In the genomic region with DNA sequence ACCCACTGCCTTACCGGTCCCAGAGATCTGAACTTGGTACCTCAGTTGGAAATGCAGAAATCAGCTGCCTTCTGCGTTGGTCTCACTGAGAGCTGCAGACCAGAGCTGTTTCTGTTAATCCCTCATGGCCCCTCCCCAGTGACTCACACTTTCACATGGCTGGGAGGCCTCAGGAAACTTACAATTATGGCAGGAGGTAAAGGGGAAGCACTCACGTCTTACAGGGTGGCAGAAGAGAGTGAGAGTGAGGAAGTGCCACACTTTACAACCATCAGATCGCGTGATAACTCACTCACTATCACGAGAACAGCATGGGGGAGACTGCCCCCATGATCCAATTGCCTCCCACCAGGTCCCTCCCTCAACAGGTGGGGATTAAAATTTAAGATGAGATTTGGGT, we compare ENCODE assay signal across 1 cellular context.
TF ChIP-seq lines count a peak whose summit lies in the region.

No MANE protein-coding gene starts in this region.

TF ChIP-seq in H1, 55 proteins besides CTCF, POLR2A, EP300 and RAD21:
- TF ChIP-seq RNF2 (IDR thresholded peaks at IDR 0.05; ENCODE audit: borderline replicate concordance, low read depth, low read length, missing control alignments, poor library complexity, severe bottlenecking): no peak
- no peak for TF ChIP-seq HDAC6 (IDR thresholded peaks at IDR 0.05; ENCODE audit: low read depth, low read length)
- TF ChIP-seq FOSL1 (IDR thresholded peaks at IDR 0.05; ENCODE audit: insufficient read depth, low read depth, low read length): no peak
- TF ChIP-seq KDM5A (IDR thresholded peaks at IDR 0.05; ENCODE audit: low read length): no peak
- TF ChIP-seq SP2 (IDR thresholded peaks at IDR 0.05; ENCODE audit: low read length): no peak
- no peak for TF ChIP-seq BACH1 (IDR thresholded peaks at IDR 0.05; ENCODE audit: low read length)
- no peak for TF ChIP-seq GABPA (IDR thresholded peaks at IDR 0.05; ENCODE audit: borderline replicate concordance, insufficient read depth, low read length)
- TF ChIP-seq MAX (IDR thresholded peaks at IDR 0.05): no peak
- no peak for TF ChIP-seq EZH2 (IDR thresholded peaks at IDR 0.05; ENCODE audit: low read depth, low read length, severe bottlenecking)
- TF ChIP-seq EGR1 (IDR thresholded peaks at IDR 0.05; ENCODE audit: borderline replicate concordance, low read depth, low read length): no peak
- no peak for TF ChIP-seq MAFK (IDR thresholded peaks at IDR 0.05; ENCODE audit: low read depth, low read length)
- no peak for TF ChIP-seq TAF1 (IDR thresholded peaks at IDR 0.05; ENCODE audit: low read depth, low read length)
- no peak for TF ChIP-seq POLR2AphosphoS5 (IDR thresholded peaks at IDR 0.05; ENCODE audit: low read depth, low read length)
- TF ChIP-seq JUND (IDR thresholded peaks at IDR 0.05; ENCODE audit: low read length): no peak
- TF ChIP-seq, protein P1, sequence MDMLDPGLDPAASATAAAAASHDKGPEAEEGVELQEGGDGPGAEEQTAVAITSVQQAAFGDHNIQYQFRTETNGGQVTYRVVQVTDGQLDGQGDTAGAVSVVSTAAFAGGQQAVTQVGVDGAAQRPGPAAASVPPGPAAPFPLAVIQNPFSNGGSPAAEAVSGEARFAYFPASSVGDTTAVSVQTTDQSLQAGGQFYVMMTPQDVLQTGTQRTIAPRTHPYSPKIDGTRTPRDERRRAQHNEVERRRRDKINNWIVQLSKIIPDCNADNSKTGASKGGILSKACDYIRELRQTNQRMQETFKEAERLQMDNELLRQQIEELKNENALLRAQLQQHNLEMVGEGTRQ (IDR thresholded peaks at IDR 0.05; ENCODE audit: low read length): no peak
- TF ChIP-seq KDM1A (IDR thresholded peaks at IDR 0.05; ENCODE audit: borderline replicate concordance, low read length): no peak
- TF ChIP-seq PHF8 (conservative IDR thresholded peaks at IDR 0.05; ENCODE audit: low read depth, low read length): no peak
- TF ChIP-seq SIX5 (IDR thresholded peaks at IDR 0.05; ENCODE audit: low read depth, low read length): no peak
- TF ChIP-seq E2F6 (IDR thresholded peaks at IDR 0.05): no peak
- TF ChIP-seq SIN3A (conservative IDR thresholded peaks at IDR 0.05 in 1 of 2, IDR thresholded peaks at IDR 0.05 in 1 of 2; ENCODE audit: low read depth in 1 of 2, low read length in 2 of 2): no peak
